Comparison of ENCODE assay signal across 20 cellular contexts in genomic region chr4:108099838-108100237, GRCh38.
DNase-seq lines count a peak whose midpoint lies in the region; ATAC-seq and TF ChIP-seq lines count a peak whose summit lies in the region.
"Had no signal": no experiment of that assay in that cellular context is flagged by ENCODE, and none has a peak within 500 bp of the region (broad histone marks: within the 10 kb centered on the region; RNA-seq: fewer than 3 reads in every experiment).

No MANE protein-coding gene starts in this region.

- H3K4me1 ChIP-seq in SJCRH30: peaks cover 14% of the 10 kb centered on the region

- H3K27me3 ChIP-seq in SJCRH30 (no peaks in the 10 kb centered on the region), dorsolateral prefrontal cortex (peaks cover 0 to 4% (median 0%) of the 10 kb centered on the region in 45 donors)

- H3K9me3 Mint-ChIP-seq in activated T-cell treated with anti-CD3 and anti-CD28 coated beads, Interleukin-2, amount 50 U/mL, for 72 hours: no peaks in the 10 kb centered on the region
- H3K9me3 Mint-ChIP-seq in activated naive CD8-positive, alpha-beta T cell (ENCODE audit: low read depth): no peaks in the 10 kb centered on the region
- H3K9me3 Mint-ChIP-seq: H9 had no signal

- no peaks in the 10 kb centered on the region for H3K9me3 ChIP-seq in SJCRH30 (replicated peaks)

- H3K4me3 ChIP-seq in SJCRH30 (no peak overlapping the region), dorsolateral prefrontal cortex (no peak overlapping the region)

- H3K4me1 Mint-ChIP-seq in activated T-cell treated with anti-CD3 and anti-CD28 coated beads, Interleukin-2, amount 50 U/mL, for 72 hours (ENCODE audit: low read depth): peaks cover 98% of the 10 kb centered on the region
- peaks cover 94% of the 10 kb centered on the region for H3K4me1 Mint-ChIP-seq in activated naive CD8-positive, alpha-beta T cell (ENCODE audit: low read depth)

- H3K4me3 Mint-ChIP-seq in activated T-cell treated with anti-CD3 and anti-CD28 coated beads, Interleukin-2, amount 50 U/mL, for 72 hours: peak overlapping the region; percentile 65 to 68
- peak overlapping the region; percentile 69 for H3K4me3 Mint-ChIP-seq in activated naive CD8-positive, alpha-beta T cell
- H3K4me3 Mint-ChIP-seq: H9 had no signal

- intact Hi-C loops in dorsolateral prefrontal cortex (cut with DNase I): no loop called here

- no peak for DNase-seq in activated T-cell treated with anti-CD3 and anti-CD28 coated beads, Interleukin-2, amount 50 U/mL, for 72 hours
- no peak for DNase-seq in activated T-cell treated with anti-CD3 and anti-CD28 coated beads, Interleukin-2, amount 50 U/mL, for 48 hours
- no peak for DNase-seq in SJCRH30
- no peak for DNase-seq in stimulated activated naive CD8-positive, alpha-beta T cell treated with anti-CD3 and anti-CD28 coated beads, Interleukin-15, Interleukin-2, amounts not matched to agents 100 U/mL and 50 U/mL, for 24 hours
- DNase-seq in dorsolateral prefrontal cortex: no peak
- DNase-seq: ACHN, C1 segment of cervical spinal cord, DMS 273 treated with DMSO at 0.1 percent for 48 hours, DND-41, H9, KG1, NCI-H1417 treated with DMSO at 0.1 percent for 48 hours, NCI-H187 treated with DMSO at 0.1 percent for 48 hours, NCI-H2227 treated with DMSO at 0.1 percent for 48 hours, NCI-H524, NCI-H82, OCI-M1, Right ventricle myocardium superior had no signal

- no peak for TF ChIP-seq CTCF in dorsolateral prefrontal cortex (IDR thresholded peaks at IDR 0.05 in 54 of 56, conservative IDR thresholded peaks at IDR 0.05 in 2 of 56; ENCODE audit: low read depth in 1 of 56, partially characterized antibody in 56 of 56)

- peaks cover 5 to 16% of the 10 kb centered on the region in 2 donors for H3K36me3 Mint-ChIP-seq in activated T-cell treated with anti-CD3 and anti-CD28 coated beads, Interleukin-2, amount 50 U/mL, for 72 hours (ENCODE audit: insufficient read depth in 2 of 2)
- peaks cover 37% of the 10 kb centered on the region for H3K36me3 Mint-ChIP-seq in activated naive CD8-positive, alpha-beta T cell

- peak overlapping the region; percentile 69 for H3K27ac ChIP-seq in SJCRH30
- no peak overlapping the region for H3K27ac ChIP-seq in dorsolateral prefrontal cortex

- H3K36me3 ChIP-seq in SJCRH30: no peaks in the 10 kb centered on the region

- H3K27ac Mint-ChIP-seq in activated T-cell treated with anti-CD3 and anti-CD28 coated beads, Interleukin-2, amount 50 U/mL, for 72 hours: peak overlapping the region; percentile 94
- H3K27ac Mint-ChIP-seq in activated naive CD8-positive, alpha-beta T cell: peak overlapping the region; percentile 96
- H3K27ac Mint-ChIP-seq: H9 had no signal

- H3K27me3 Mint-ChIP-seq in activated T-cell treated with anti-CD3 and anti-CD28 coated beads, Interleukin-2, amount 50 U/mL, for 72 hours (ENCODE audit: low read depth): no peaks in the 10 kb centered on the region
- no peaks in the 10 kb centered on the region for H3K27me3 Mint-ChIP-seq in activated naive CD8-positive, alpha-beta T cell

- peak; percentile 75 to 76 for ATAC-seq in activated T-cell treated with anti-CD3 and anti-CD28 coated beads, Interleukin-2, amount 50 U/mL, for 72 hours (replicated peaks in 1 of 2)
- peak; percentile 61 for ATAC-seq in stimulated activated naive CD8-positive, alpha-beta T cell treated with anti-CD3 and anti-CD28 coated beads, Interleukin-15, Interleukin-2, amounts not matched to agents 100 U/mL and 50 U/mL, for 24 hours
- no peak for ATAC-seq in GM21360 (IDR thresholded peaks at IDR 0.05; ENCODE audit: unreplicated experiment)
